29 cellular contexts compared by ENCODE assay signal in genomic region chr7:51620690-51621089, GRCh38.
DNase-seq lines count a peak whose midpoint lies in the region; ATAC-seq, FAIRE-seq and TF ChIP-seq lines count a peak whose summit lies in the region.
"Had no signal": no experiment of that assay in that cellular context is flagged by ENCODE, and none has a peak within 500 bp of the region (broad histone marks: within the 10 kb centered on the region; RNA-seq: fewer than 3 reads in every experiment).

No MANE protein-coding gene starts in this region.

- FAIRE-seq in D721Med (lab: Jason Lieb, UNC) = no peak
- FAIRE-seq: endothelial cell of umbilical vein, frontal cortex, GM18507, RCC 7860 had no signal

- H3K27me3 ChIP-seq in HCT116 (ENCODE audit: insufficient read depth, low read length) (no peaks in the 10 kb centered on the region), neural progenitor cell (no peaks in the 10 kb centered on the region), colonic mucosa (no peaks in the 10 kb centered on the region)
- H3K27me3 ChIP-seq: BLaER1 treated with 17β-estradiol and CSF1 and Interleukin-3, amounts not matched to agents 10 nM and 100 nM; brain microvascular endothelial cell; tibial artery had no signal

- H3F3A ChIP-seq in neural progenitor cell (ENCODE audit: low read depth) = no peaks in the 10 kb centered on the region

- H3K36me3 Mint-ChIP-seq in WTC11 = peaks cover 25% of the 10 kb centered on the region
- H3K36me3 Mint-ChIP-seq in neural progenitor cell = no peaks in the 10 kb centered on the region
- H3K36me3 Mint-ChIP-seq: natural killer cell, T-cell had no signal

- no peak for TF ChIP-seq RAD21 in HCT116 (IDR thresholded peaks at IDR 0.05; ENCODE audit: low read depth)

- H3K27ac Mint-ChIP-seq in WTC11 (no peak overlapping the region), neural progenitor cell (no peak overlapping the region)
- H3K27ac Mint-ChIP-seq: activated CD4-positive, alpha-beta T cell treated with anti-CD3 and anti-CD28 coated beads, Interleukin-2, amount 10 ng/mL, durations not matched to agents 24 days and 14 days; activated naive CD4-positive, alpha-beta T cell treated with anti-CD3 and anti-CD28 coated beads, Interleukin-2, amount 50 U/mL, for 24 hours; activated T-helper 2 cell treated with anti-CD3 and anti-CD28 coated beads, Interferon-gamma antibody, Interleukin-2, Interleukin-4, amounts not matched to agents 10 μg/mL and 5 μg/mL and 100 μg/mL, durations not matched to agents 14 hours and 24 hours and 36 hours; natural killer cell; T-cell had no signal

- H3K4me3 ChIP-seq in HCT116 (replicated peaks in 1 of 2; ENCODE audit: low read depth in 1 of 2, low read length in 2 of 2) (no peak overlapping the region), neural progenitor cell (no peak overlapping the region), colonic mucosa (no peak overlapping the region)
- H3K4me3 ChIP-seq: BLaER1 treated with 17β-estradiol and CSF1 and Interleukin-3, amounts not matched to agents 10 nM and 100 nM; lung; SJCRH30; tibial artery had no signal

- no peak overlapping the region for H3K9ac ChIP-seq in HCT116 (ENCODE audit: low read length)
- H3K9ac ChIP-seq in neural progenitor cell = no peak overlapping the region
- H3K9ac ChIP-seq in colonic mucosa (ENCODE audit: low read depth in 2 of 2, low read length in 2 of 2) = no peak overlapping the region
- H3K9ac ChIP-seq: BLaER1 treated with 17β-estradiol and CSF1 and Interleukin-3, amounts not matched to agents 10 nM and 100 nM had no signal

- TF ChIP-seq CTCF in D721Med (IDR thresholded peaks at IDR 0.05; ENCODE audit: insufficient read depth, missing control alignments) = peak; percentile 60
- no peak for TF ChIP-seq CTCF in HCT116 (IDR thresholded peaks at IDR 0.05 in 2 of 3, conservative IDR thresholded peaks at IDR 0.05 in 1 of 3; ENCODE audit: borderline replicate concordance in 1 of 3, insufficient read depth in 1 of 3, low read depth in 2 of 3, low read length in 2 of 3)
- TF ChIP-seq CTCF in WTC11 (IDR thresholded peaks at IDR 0.05) = no peak
- peak; percentile 48 for TF ChIP-seq CTCF in neural progenitor cell (IDR thresholded peaks at IDR 0.05)
- no peak for TF ChIP-seq CTCF in colonic mucosa (IDR thresholded peaks at IDR 0.05)

- H3K4me3 Mint-ChIP-seq in WTC11 (no peak overlapping the region), neural progenitor cell (no peak overlapping the region)
- H3K4me3 Mint-ChIP-seq: activated CD4-positive, alpha-beta T cell treated with anti-CD3 and anti-CD28 coated beads, Interleukin-2, amount 10 ng/mL, durations not matched to agents 24 days and 14 days; activated naive CD4-positive, alpha-beta T cell treated with anti-CD3 and anti-CD28 coated beads, Interleukin-2, amount 50 U/mL, for 24 hours; natural killer cell; T-cell had no signal

- ATAC-seq in HCT116 = 0 out of 2 replicates have a peak, but pooled peaks have one; percentile 32
- peak; percentile 88 for ATAC-seq in WTC11
- ATAC-seq: left cardiac atrium, natural killer cell, T-cell had no signal

- intact Hi-C loops in HCT116 (cut with micrococcal nuclease) (no loop called here), colonic mucosa (cut with DNase I) (no loop called here)

- DNase-seq in D721Med (ENCODE audit: insufficient read length, low spot score) (no peak), HCT116 (ENCODE audit: low read depth, low spot score) (no peak), WTC11 (ENCODE audit: low spot score) (peak; percentile 47), neural progenitor cell (ENCODE audit: low spot score) (peak; percentile 65), NCI-H226 (no peak), NCI-H1930 (lab: John Stamatoyannopoulos, UW) (no peak), colonic mucosa (no peak)
- DNase-seq: activated CD4-positive, alpha-beta T cell treated with anti-CD3 and anti-CD28 coated beads, Interleukin-2, amount 10 ng/mL, durations not matched to agents 24 days and 14 days; activated CD8-positive, alpha-beta memory T cell treated with anti-CD3 and anti-CD28 coated beads for 24 hours; activated T-cell treated with anti-CD3 and anti-CD28 coated beads for 4 hours; amniotic stem cell; brain microvascular endothelial cell; COR-L47; left cardiac atrium; natural killer cell; NCI-H1436 treated with DMSO at 0.1 percent for 48 hours; SJCRH30; stimulated activated CD4-positive, alpha-beta T cell treated with anti-CD3 and anti-CD28 coated beads, Interleukin-15, amount 100 ng/mL, for 24 hours; stimulated activated CD4-positive, alpha-beta T cell treated with anti-CD3 and anti-CD28 coated beads, Interleukin-4, amount 100 ng/mL, for 4 hours; T-cell; tibial artery had no signal

- BruUV-seq in HCT116 (replicated peaks; lab: Mats Ljungman, UMichigan) = no TSS peak

- peaks cover 28% of the 10 kb centered on the region for H3K9me3 Mint-ChIP-seq in WTC11
- H3K9me3 Mint-ChIP-seq in neural progenitor cell = peaks cover 12% of the 10 kb centered on the region
- H3K9me3 Mint-ChIP-seq: activated CD4-positive, alpha-beta T cell treated with anti-CD3 and anti-CD28 coated beads, Interleukin-2, amount 10 ng/mL, durations not matched to agents 24 days and 14 days had no signal

- RAD21 ChIA-PET in HCT116 (lab: Charles Lee; ENCODE audit: low non-redundant PET in 1 of 2, low total read pairs in 2 of 2, uncharacterized antibody in 2 of 2, unreplicated experiment in 2 of 2) = no interaction called here

- POLR2A ChIA-PET in HCT116 (lab: Charles Lee) (no interaction called here), WTC11 (lab: Charles Lee) (no interaction called here)

- no peak overlapping the region for H2AFZ ChIP-seq in HCT116 (ENCODE audit: low read depth, low read length, poor library complexity, severe bottlenecking)
- peak overlapping the region; percentile 15 for H2AFZ ChIP-seq in neural progenitor cell (replicated peaks)

- no peaks in the 10 kb centered on the region for H3K9me2 ChIP-seq in HCT116 (ENCODE audit: insufficient read depth)

- no peaks in the 10 kb centered on the region for H4K20me1 ChIP-seq in HCT116 (ENCODE audit: insufficient read depth)
- H4K20me1 ChIP-seq in neural progenitor cell (ENCODE audit: low read depth) = no peaks in the 10 kb centered on the region
- H4K20me1 ChIP-seq: BLaER1 treated with 17β-estradiol and CSF1 and Interleukin-3, amounts not matched to agents 10 nM and 100 nM had no signal

- H3K4me2 ChIP-seq in HCT116 (ENCODE audit: low read length) = no peak overlapping the region
- no peak overlapping the region for H3K4me2 ChIP-seq in neural progenitor cell
- H3K4me2 ChIP-seq: BLaER1 treated with 17β-estradiol and CSF1 and Interleukin-3, amounts not matched to agents 10 nM and 100 nM had no signal

- H3K4me1 Mint-ChIP-seq in WTC11 (peaks cover 15% of the 10 kb centered on the region), neural progenitor cell (peaks cover 3% of the 10 kb centered on the region)
- H3K4me1 Mint-ChIP-seq: activated CD4-positive, alpha-beta T cell treated with anti-CD3 and anti-CD28 coated beads, Interleukin-2, amount 10 ng/mL, durations not matched to agents 24 days and 14 days; activated naive CD4-positive, alpha-beta T cell treated with anti-CD3 and anti-CD28 coated beads, Interleukin-2, amount 50 U/mL, for 24 hours; natural killer cell; T-cell had no signal

- H3K79me2 ChIP-seq in HCT116 (ENCODE audit: insufficient read depth, low read length) = no peaks in the 10 kb centered on the region
- H3K79me2 ChIP-seq in neural progenitor cell (ENCODE audit: low read depth) = no peaks in the 10 kb centered on the region

- H3K4me1 ChIP-seq in HCT116 (ENCODE audit: control insufficient read depth in 1 of 2, insufficient read depth in 2 of 2, low read length in 2 of 2) (no peaks in the 10 kb centered on the region), neural progenitor cell (no peaks in the 10 kb centered on the region), colonic mucosa (no peaks in the 10 kb centered on the region)
- H3K4me1 ChIP-seq: BLaER1 treated with 17β-estradiol and CSF1 and Interleukin-3, amounts not matched to agents 10 nM and 100 nM; SJCRH30; tibial artery had no signal

- H3K27ac ChIP-seq in HCT116 (ENCODE audit: low read depth, low read length) = no peak overlapping the region
- H3K27ac ChIP-seq in neural progenitor cell = no peak overlapping the region
- no peak overlapping the region for H3K27ac ChIP-seq in colonic mucosa
- H3K27ac ChIP-seq: BLaER1 treated with 17β-estradiol and CSF1 and Interleukin-3, amounts not matched to agents 10 nM and 100 nM; brain microvascular endothelial cell; SJCRH30; tibial artery had no signal

- H3K36me3 ChIP-seq in HCT116 (ENCODE audit: control insufficient read depth in 1 of 2, insufficient read depth in 2 of 2, low read length in 2 of 2) (no peaks in the 10 kb centered on the region), neural progenitor cell (no peaks in the 10 kb centered on the region), colonic mucosa (no peaks in the 10 kb centered on the region)
- H3K36me3 ChIP-seq: BLaER1 treated with 17β-estradiol and CSF1 and Interleukin-3, amounts not matched to agents 10 nM and 100 nM; brain microvascular endothelial cell; SJCRH30; tibial artery had no signal

- TF ChIP-seq POLR2A in HCT116 (IDR thresholded peaks at IDR 0.05; ENCODE audit: borderline replicate concordance, extremely low read depth, insufficient read depth, insufficient read length) = no peak

- H3K9me3 ChIP-seq in HCT116 (ENCODE audit: control insufficient read depth in 1 of 2, insufficient read depth in 1 of 2, low read depth in 1 of 2, low read length in 2 of 2) = no peaks in the 10 kb centered on the region
- no peaks in the 10 kb centered on the region for H3K9me3 ChIP-seq in neural progenitor cell (ENCODE audit: low read depth)
- H3K9me3 ChIP-seq in colonic mucosa = no peaks in the 10 kb centered on the region
- H3K9me3 ChIP-seq: SJCRH30, tibial artery had no signal

- CTCF ChIA-PET in HCT116 (lab: Charles Lee) (no interaction called here), WTC11 (lab: Charles Lee) (interaction anchor here (0.6 to 1.6 kb wide), 6 partner anchors 13 to 190 kb away, joined by 3 to 4 read pairs (median 3); no protein-coding TSS in a partner anchor)

- H3K27me3 Mint-ChIP-seq in WTC11 (ENCODE audit: low read depth) (no peaks in the 10 kb centered on the region), neural progenitor cell (ENCODE audit: insufficient read depth, low read depth) (peaks cover 3% of the 10 kb centered on the region)
- H3K27me3 Mint-ChIP-seq: activated CD4-positive, alpha-beta T cell treated with anti-CD3 and anti-CD28 coated beads, Interleukin-2, amount 10 ng/mL, durations not matched to agents 24 days and 14 days; activated naive CD4-positive, alpha-beta T cell treated with anti-CD3 and anti-CD28 coated beads, Interleukin-2, amount 50 U/mL, for 24 hours; T-cell had no signal

TF ChIP-seq in HCT116, 20 proteins besides CTCF, POLR2A, EP300 and RAD21 (continues in another document):
- TF ChIP-seq EZH2 (IDR thresholded peaks at IDR 0.05) = no peak
- TF ChIP-seq EZH2phosphoT487 (IDR thresholded peaks at IDR 0.05; ENCODE audit: borderline replicate concordance) = no peak
- TF ChIP-seq ELF1 (IDR thresholded peaks at IDR 0.05; ENCODE audit: borderline replicate concordance, low read depth) = no peak
- TF ChIP-seq JUND (IDR thresholded peaks at IDR 0.05) = no peak

TF ChIP-seq in WTC11, 78 proteins besides CTCF, POLR2A, EP300 and RAD21 (continues in another document):
- TF ChIP-seq SMAD4 (CRISPR knock-in tag; IDR thresholded peaks at IDR 0.05) (no peak), RORB (CRISPR knock-in tag; IDR thresholded peaks at IDR 0.05) (no peak), TEAD1 (CRISPR knock-in tag; IDR thresholded peaks at IDR 0.05) (no peak)

Comparison
In these comparisons a context has a peak if more than half of its experiments do, and no peak if none do; other contexts are left out.
1. DNase-seq: peak in WTC11 (single experiment) and neural progenitor cell (single experiment); none in D721Med (single experiment), HCT116 (single experiment), NCI-H226 (single experiment), NCI-H1930 (0 of 2) and colonic mucosa (single experiment).
2. CTCF ChIP-seq: peak in D721Med (single experiment) and neural progenitor cell (single experiment); none in HCT116 (0 of 3), WTC11 (single experiment) and colonic mucosa (single experiment).